ENCODE assay signal across 16 cellular contexts in genomic region chr7:65454479-65454878, GRCh38.
DNase-seq lines count a peak whose midpoint lies in the region; ATAC-seq and TF ChIP-seq lines count a peak whose summit lies in the region.
"Had no signal": no experiment of that assay in that cellular context is flagged by ENCODE, and none has a peak within 500 bp of the region (broad histone marks: within the 10 kb centered on the region; RNA-seq: fewer than 3 reads in every experiment).

No MANE protein-coding gene starts in this region.

- peaks cover 3% of the 10 kb centered on the region for H3K36me3 Mint-ChIP-seq in T-helper 17 cell (ENCODE audit: low read depth)
- H3K36me3 Mint-ChIP-seq in activated CD4-positive, alpha-beta T cell treated with anti-CD3 and anti-CD28 coated beads, Interleukin-2, amount 10 ng/mL, durations not matched to agents 24 days and 14 days (ENCODE audit: low read depth), result no peaks in the 10 kb centered on the region
- H3K36me3 Mint-ChIP-seq: CD14-positive monocyte; CD8-positive, alpha-beta memory T cell had no signal

- no peaks in the 10 kb centered on the region for H3K27me3 ChIP-seq in heart right ventricle

- DNase-seq in heart right ventricle, result no peak
- DNase-seq in left cardiac atrium, result no peak
- peak; percentile 16 for DNase-seq in KBM-7
- DNase-seq in T-helper 17 cell, result no peak
- DNase-seq in dermis blood vessel endothelial cell, result peak; percentile 30
- DNase-seq in stimulated activated naive CD4-positive, alpha-beta T cell treated with Interleukin-2 at 50 U/mL for 16 hours (lab: John Stamatoyannopoulos, UW), result no peak
- no peak for DNase-seq in activated CD4-positive, alpha-beta T cell treated with anti-CD3 and anti-CD28 coated beads, Interleukin-2, amount 10 ng/mL, durations not matched to agents 24 days and 14 days
- DNase-seq in stimulated activated naive CD8-positive, alpha-beta T cell treated with anti-CD3 and anti-CD28 coated beads, Interleukin-15, Interleukin-2, amounts not matched to agents 100 U/mL and 50 U/mL, for 24 hours, result no peak
- DNase-seq: Caco-2; CD8-positive, alpha-beta memory T cell; DND-41; GDM1; HCEC 1CT had no signal

- peaks cover 9% of the 10 kb centered on the region for H3K4me1 Mint-ChIP-seq in T-helper 17 cell
- H3K4me1 Mint-ChIP-seq in activated CD4-positive, alpha-beta T cell treated with anti-CD3 and anti-CD28 coated beads, Interleukin-2, amount 10 ng/mL, durations not matched to agents 24 days and 14 days, result no peaks in the 10 kb centered on the region
- H3K4me1 Mint-ChIP-seq: CD14-positive monocyte had no signal

- no peak overlapping the region for H3K4me3 Mint-ChIP-seq in T-helper 17 cell
- no peak overlapping the region for H3K4me3 Mint-ChIP-seq in activated CD4-positive, alpha-beta T cell treated with anti-CD3 and anti-CD28 coated beads, Interleukin-2, amount 10 ng/mL, durations not matched to agents 24 days and 14 days
- H3K4me3 Mint-ChIP-seq: CD14-positive monocyte; CD8-positive, alpha-beta memory T cell had no signal

- peak overlapping the region; percentile 45 for H3K27ac Mint-ChIP-seq in T-helper 17 cell
- no peak overlapping the region for H3K27ac Mint-ChIP-seq in activated CD4-positive, alpha-beta T cell treated with anti-CD3 and anti-CD28 coated beads, Interleukin-2, amount 10 ng/mL, durations not matched to agents 24 days and 14 days
- H3K27ac Mint-ChIP-seq: CD14-positive monocyte had no signal

- H3K9me3 ChIP-seq in heart right ventricle (no peaks in the 10 kb centered on the region), T-helper 17 cell (ENCODE audit: control insufficient read depth, low read length, poor library complexity, severe bottlenecking) (no peaks in the 10 kb centered on the region)
- H3K9me3 ChIP-seq: Caco-2 had no signal

- H3K27ac ChIP-seq in heart right ventricle, result peak overlapping the region in 3 of 10 donors; percentile 10 to 53 (median 29)
- H3K27ac ChIP-seq: 22Rv1, HL-60 had no signal

- H3K4me3 ChIP-seq in heart right ventricle, result no peak overlapping the region

- H3K36me3 ChIP-seq in heart right ventricle, result no peaks in the 10 kb centered on the region

- peaks cover 15% of the 10 kb centered on the region for H3K27me3 Mint-ChIP-seq in T-helper 17 cell
- peaks cover 19% of the 10 kb centered on the region for H3K27me3 Mint-ChIP-seq in activated CD4-positive, alpha-beta T cell treated with anti-CD3 and anti-CD28 coated beads, Interleukin-2, amount 10 ng/mL, durations not matched to agents 24 days and 14 days

- peaks cover 0 to 41% (median 10%) of the 10 kb centered on the region in 9 donors for H3K4me1 ChIP-seq in heart right ventricle
- H3K4me1 ChIP-seq: Caco-2 had no signal

- intact Hi-C loops in heart right ventricle (cut with DNase I), result no loop called here
- intact Hi-C loops in left cardiac atrium (cut with DNase I), result no loop called here
- intact Hi-C loops in activated CD4-positive, alpha-beta T cell treated with anti-CD3 and anti-CD28 coated beads, Interleukin-2, amount 10 ng/mL, durations not matched to agents 24 days and 14 days (cut with micrococcal nuclease), result no loop called here

- ATAC-seq in heart right ventricle (peak in 5 of 8 donors; percentile 38 to 76 (median 66)), left cardiac atrium (no peak), T-helper 17 cell (no peak)
- ATAC-seq in stimulated activated naive CD8-positive, alpha-beta T cell treated with anti-CD3 and anti-CD28 coated beads, Interleukin-15, Interleukin-2, amounts not matched to agents 100 U/mL and 50 U/mL, for 24 hours, result no peak

- no peak for TF ChIP-seq CTCF in heart right ventricle (IDR thresholded peaks at IDR 0.05)

- in situ Hi-C loops in KBM-7 (cut with MboI; ENCODE audit: low pct_unique_long_range_greater_than_20kb, low sequenced_read_pairs), result no loop called here

- no peaks in the 10 kb centered on the region for H3K9me3 Mint-ChIP-seq in activated CD4-positive, alpha-beta T cell treated with anti-CD3 and anti-CD28 coated beads, Interleukin-2, amount 10 ng/mL, durations not matched to agents 24 days and 14 days
- H3K9me3 Mint-ChIP-seq: CD8-positive, alpha-beta memory T cell had no signal

Comparison
In these comparisons a context has a peak if more than half of its experiments do, and no peak if none do; other contexts are left out.
1. ATAC-seq: peak in heart right ventricle (5 of 8); none in left cardiac atrium (0 of 2), T-helper 17 cell (single experiment) and stimulated activated naive CD8-positive, alpha-beta T cell treated with anti-CD3 and anti-CD28 coated beads, Interleukin-15, Interleukin-2, amounts not matched to agents 100 U/mL and 50 U/mL, for 24 hours (single experiment).
2. DNase-seq: peak in KBM-7 (single experiment) and dermis blood vessel endothelial cell (single experiment); none in heart right ventricle (0 of 2), left cardiac atrium (single experiment), T-helper 17 cell (0 of 3), stimulated activated naive CD4-positive, alpha-beta T cell treated with Interleukin-2 at 50 U/mL for 16 hours (single experiment), activated CD4-positive, alpha-beta T cell treated with anti-CD3 and anti-CD28 coated beads, Interleukin-2, amount 10 ng/mL, durations not matched to agents 24 days and 14 days (single experiment) and stimulated activated naive CD8-positive, alpha-beta T cell treated with anti-CD3 and anti-CD28 coated beads, Interleukin-15, Interleukin-2, amounts not matched to agents 100 U/mL and 50 U/mL, for 24 hours (single experiment).